30 cellular contexts compared by ENCODE assay signal in genomic region chr20:45067087-45067486, GRCh38. TPM values are rescaled to one million over a fixed set of nuclear protein-coding genes. Genes with fewer than 3 reads are reported as not detected.
DNase-seq lines count a peak whose midpoint lies in the region; ATAC-seq and TF ChIP-seq lines count a peak whose summit lies in the region.
"Had no signal": no experiment of that assay in that cellular context is flagged by ENCODE, and none has a peak within 500 bp of the region (broad histone marks: within the 10 kb centered on the region; RNA-seq: fewer than 3 reads in every experiment).

No MANE protein-coding gene starts in this region.

- H3K9me3 Mint-ChIP-seq in activated naive CD4-positive, alpha-beta T cell treated with anti-CD3 and anti-CD28 coated beads, Interleukin-2, amount 50 U/mL, for 24 hours: no peaks in the 10 kb centered on the region
- no peaks in the 10 kb centered on the region for H3K9me3 Mint-ChIP-seq in activated naive CD8-positive, alpha-beta T cell (ENCODE audit: low read depth)
- H3K9me3 Mint-ChIP-seq in stimulated activated naive B cell treated with anti-CD40 and anti-IgM and Interleukin-4, amounts not matched to agents 10 μg/mL and 1 μg/mL and 100 μg/mL, for 72 hours: no peaks in the 10 kb centered on the region
- H3K9me3 Mint-ChIP-seq: T-helper 2 cell treated with Interferon-gamma antibody and Interleukin-4, amounts not matched to agents 5 μg/mL and 100 μg/mL, for 36 hours had no signal

- peaks cover 82% of the 10 kb centered on the region for H3K79me2 ChIP-seq in Karpas-422 (ENCODE audit: low read length)

- no peaks in the 10 kb centered on the region for H3K27me3 Mint-ChIP-seq in activated naive CD4-positive, alpha-beta T cell treated with anti-CD3 and anti-CD28 coated beads, Interleukin-2, amount 50 U/mL, for 24 hours
- H3K27me3 Mint-ChIP-seq in activated naive CD8-positive, alpha-beta T cell: no peaks in the 10 kb centered on the region
- no peaks in the 10 kb centered on the region for H3K27me3 Mint-ChIP-seq in stimulated activated naive B cell treated with anti-CD40 and anti-IgM and Interleukin-4, amounts not matched to agents 10 μg/mL and 1 μg/mL and 100 μg/mL, for 72 hours

- H3K9me3 ChIP-seq in Karpas-422 (ENCODE audit: low read length): no peaks in the 10 kb centered on the region
- H3K9me3 ChIP-seq: body of pancreas, MG63, SK-N-SH, vagina had no signal

- no peak overlapping the region for H3K4me3 ChIP-seq in Karpas-422 (ENCODE audit: low read length)
- H3K4me3 ChIP-seq: body of pancreas, MG63, vagina had no signal

- H3K27ac ChIP-seq in foreskin keratinocyte (no peak overlapping the region), Karpas-422 (ENCODE audit: low read length) (no peak overlapping the region)
- H3K27ac ChIP-seq: body of pancreas, parathyroid adenoma, vagina had no signal

- H3K27me3 ChIP-seq in foreskin keratinocyte: no peaks in the 10 kb centered on the region
- no peaks in the 10 kb centered on the region for H3K27me3 ChIP-seq in Karpas-422 (ENCODE audit: low read length)
- H3K27me3 ChIP-seq: body of pancreas, MG63, vagina had no signal

- no peak overlapping the region for H2AFZ ChIP-seq in Karpas-422 (ENCODE audit: low read length)
- H2AFZ ChIP-seq: parathyroid adenoma had no signal

- no peaks in the 10 kb centered on the region for H4K20me1 ChIP-seq in Karpas-422 (ENCODE audit: insufficient read depth, low read depth, low read length)

- H3K36me3 ChIP-seq in Karpas-422 (ENCODE audit: insufficient read depth, low read length): peaks cover 33% of the 10 kb centered on the region
- H3K36me3 ChIP-seq: vagina had no signal

- H3K4me1 Mint-ChIP-seq in activated naive CD4-positive, alpha-beta T cell treated with anti-CD3 and anti-CD28 coated beads, Interleukin-2, amount 50 U/mL, for 24 hours: peaks cover 78% of the 10 kb centered on the region
- peaks cover 77% of the 10 kb centered on the region for H3K4me1 Mint-ChIP-seq in activated naive CD8-positive, alpha-beta T cell (ENCODE audit: low read depth)
- peaks cover 34 to 60% of the 10 kb centered on the region in 2 donors for H3K4me1 Mint-ChIP-seq in stimulated activated naive B cell treated with anti-CD40 and anti-IgM and Interleukin-4, amounts not matched to agents 10 μg/mL and 1 μg/mL and 100 μg/mL, for 72 hours
- H3K4me1 Mint-ChIP-seq: nephron had no signal

- TF ChIP-seq CTCF in foreskin keratinocyte (conservative IDR thresholded peaks at IDR 0.05): no peak

- peaks cover 25% of the 10 kb centered on the region for H3K4me1 ChIP-seq in foreskin keratinocyte
- H3K4me1 ChIP-seq in Karpas-422 (ENCODE audit: low read length): peaks cover 7% of the 10 kb centered on the region
- H3K4me1 ChIP-seq: body of pancreas, vagina had no signal

- peak; percentile 6 for ATAC-seq in foreskin keratinocyte
- ATAC-seq in stimulated activated naive B cell treated with anti-CD40 and anti-IgM and Interleukin-4, amounts not matched to agents 10 μg/mL and 1 μg/mL and 100 μg/mL, for 72 hours (replicated peaks): no peak
- no peak for ATAC-seq in GM21723 (IDR thresholded peaks at IDR 0.05; ENCODE audit: unreplicated experiment)
- ATAC-seq: body of pancreas, left lobe of liver, sciatic nerve had no signal

- no peaks in the 10 kb centered on the region for H3K9me2 ChIP-seq in Karpas-422 (replicated peaks; ENCODE audit: insufficient read depth, low read length)
- H3K9me2 ChIP-seq: SK-N-SH had no signal

- H3K36me3 Mint-ChIP-seq in activated naive CD4-positive, alpha-beta T cell treated with anti-CD3 and anti-CD28 coated beads, Interleukin-2, amount 50 U/mL, for 24 hours: peaks cover 27% of the 10 kb centered on the region
- peaks cover 12% of the 10 kb centered on the region for H3K36me3 Mint-ChIP-seq in activated naive CD8-positive, alpha-beta T cell
- peaks cover 49 to 69% of the 10 kb centered on the region in 2 donors for H3K36me3 Mint-ChIP-seq in stimulated activated naive B cell treated with anti-CD40 and anti-IgM and Interleukin-4, amounts not matched to agents 10 μg/mL and 1 μg/mL and 100 μg/mL, for 72 hours

- H3K27ac Mint-ChIP-seq in activated naive CD4-positive, alpha-beta T cell treated with anti-CD3 and anti-CD28 coated beads, Interleukin-2, amount 50 U/mL, for 24 hours: peak overlapping the region; percentile 90
- H3K27ac Mint-ChIP-seq in activated naive CD8-positive, alpha-beta T cell: peak overlapping the region; percentile 81
- peak overlapping the region; percentile 38 for H3K27ac Mint-ChIP-seq in stimulated activated naive B cell treated with anti-CD40 and anti-IgM and Interleukin-4, amounts not matched to agents 10 μg/mL and 1 μg/mL and 100 μg/mL, for 72 hours
- H3K27ac Mint-ChIP-seq: endodermal cell; nephron; T-helper 2 cell treated with Interferon-gamma antibody and Interleukin-4, amounts not matched to agents 5 μg/mL and 100 μg/mL, for 36 hours had no signal

- DNase-seq in activated naive CD4-positive, alpha-beta T cell treated with anti-CD3 and anti-CD28 coated beads, Interleukin-2, amount 50 U/mL, for 16 hours: no peak
- DNase-seq in foreskin keratinocyte: peak; percentile 23 to 57
- DNase-seq in stimulated activated naive B cell treated with anti-CD40 and anti-IgM and Interleukin-4, amounts not matched to agents 10 μg/mL and 1 μg/mL and 100 μg/mL, for 72 hours: no peak
- no peak for DNase-seq in Karpas-422
- no peak for DNase-seq in OCI-M1 (lab: John Stamatoyannopoulos, UW)
- DNase-seq: ACHN; activated CD4-positive, alpha-beta T cell treated with anti-CD3 and anti-CD28 coated beads, Interleukin-2, amount 50 U/mL, for 4 hours; body of pancreas; C1 segment of cervical spinal cord; endodermal cell; H7; head of caudate nucleus; NCI-H1417 treated with DMSO at 0.1 percent for 48 hours; NCI-H2107; NCI-H510A treated with DMSO at 0.1 percent for 48 hours; RPMI8226; SK-N-SH; stimulated activated CD8-positive, alpha-beta memory T cell treated with anti-CD3 and anti-CD28 coated beads, Interleukin-4, amount 100 ng/mL, for 48 hours; substantia nigra had no signal

- H3K4me3 Mint-ChIP-seq in activated naive CD4-positive, alpha-beta T cell treated with anti-CD3 and anti-CD28 coated beads, Interleukin-2, amount 50 U/mL, for 24 hours: no peak overlapping the region
- H3K4me3 Mint-ChIP-seq in activated naive CD8-positive, alpha-beta T cell: no peak overlapping the region
- no peak overlapping the region for H3K4me3 Mint-ChIP-seq in stimulated activated naive B cell treated with anti-CD40 and anti-IgM and Interleukin-4, amounts not matched to agents 10 μg/mL and 1 μg/mL and 100 μg/mL, for 72 hours
- H3K4me3 Mint-ChIP-seq: endodermal cell; nephron; T-helper 2 cell treated with Interferon-gamma antibody and Interleukin-4, amounts not matched to agents 5 μg/mL and 100 μg/mL, for 36 hours had no signal

- no peak overlapping the region for H3K9ac ChIP-seq in Karpas-422 (ENCODE audit: low read length)
- H3K9ac ChIP-seq: parathyroid adenoma, SK-N-SH had no signal

- H3K4me2 ChIP-seq in Karpas-422 (ENCODE audit: low read depth, low read length, poor library complexity, severe bottlenecking): no peak overlapping the region
- H3K4me2 ChIP-seq: SK-N-SH had no signal

RNA-seq across cellular contexts. Expression of gene KCNS1, which starts 33.8 kb away (rescaled TPM):
- total RNA-seq in foreskin keratinocyte: 1.7 and 2.1 TPM in 2 replicates
- polyA plus RNA-seq in foreskin keratinocyte: 1.3 and 1.6 TPM in 2 replicates
- total RNA-seq in Karpas-422 (2014; rRNA removed; shearing (Covaris generic); ENCODE audit: low replicate concordance): not detected in 2 replicates
- total RNA-seq: body of pancreas, G401, left lobe of liver, sciatic nerve, vagina had no signal

RNA-seq across cellular contexts. Expression of gene WFDC5, which starts 47.9 kb away (rescaled TPM):
- total RNA-seq in foreskin keratinocyte: 0.51 and 0.53 TPM in 2 replicates
- polyA plus RNA-seq in foreskin keratinocyte: 0.57 and 0.86 TPM in 2 replicates
- total RNA-seq in Karpas-422 (2014; rRNA removed; shearing (Covaris generic); ENCODE audit: low replicate concordance): not detected in 2 replicates
- total RNA-seq: body of pancreas, endodermal cell, G401, H7, left lobe of liver, sciatic nerve had no signal

RNA-seq across cellular contexts. Expression of gene WFDC12, which starts 57.2 kb away (rescaled TPM):
- total RNA-seq in foreskin keratinocyte: 0.18 and 0.61 TPM in 2 replicates
- polyA plus RNA-seq in foreskin keratinocyte: 0.35 and 0.36 TPM in 2 replicates
- total RNA-seq in Karpas-422 (2014; rRNA removed; shearing (Covaris generic); ENCODE audit: low replicate concordance): not detected in 2 replicates
- total RNA-seq: body of pancreas, endodermal cell, G401, H7, left lobe of liver, sciatic nerve had no signal
- polyA plus RNA-seq: SK-N-SH had no signal

Comparison
In these comparisons a context has a peak if more than half of its experiments do, and no peak if none do; other contexts are left out.
1. H3K27ac Mint-ChIP-seq: peak in every context shown above with its lines; median percentile 90 in activated naive CD4-positive, alpha-beta T cell treated with anti-CD3 and anti-CD28 coated beads, Interleukin-2, amount 50 U/mL, for 24 hours; 81 in activated naive CD8-positive, alpha-beta T cell; 38 in stimulated activated naive B cell treated with anti-CD40 and anti-IgM and Interleukin-4, amounts not matched to agents 10 μg/mL and 1 μg/mL and 100 μg/mL, for 72 hours.
2. DNase-seq: peak in foreskin keratinocyte (2 of 2); none in activated naive CD4-positive, alpha-beta T cell treated with anti-CD3 and anti-CD28 coated beads, Interleukin-2, amount 50 U/mL, for 16 hours (single experiment), stimulated activated naive B cell treated with anti-CD40 and anti-IgM and Interleukin-4, amounts not matched to agents 10 μg/mL and 1 μg/mL and 100 μg/mL, for 72 hours (single experiment), Karpas-422 (single experiment) and OCI-M1 (single experiment).